Comparison of ENCODE assay signal across 1 cellular context in the genomic region with DNA sequence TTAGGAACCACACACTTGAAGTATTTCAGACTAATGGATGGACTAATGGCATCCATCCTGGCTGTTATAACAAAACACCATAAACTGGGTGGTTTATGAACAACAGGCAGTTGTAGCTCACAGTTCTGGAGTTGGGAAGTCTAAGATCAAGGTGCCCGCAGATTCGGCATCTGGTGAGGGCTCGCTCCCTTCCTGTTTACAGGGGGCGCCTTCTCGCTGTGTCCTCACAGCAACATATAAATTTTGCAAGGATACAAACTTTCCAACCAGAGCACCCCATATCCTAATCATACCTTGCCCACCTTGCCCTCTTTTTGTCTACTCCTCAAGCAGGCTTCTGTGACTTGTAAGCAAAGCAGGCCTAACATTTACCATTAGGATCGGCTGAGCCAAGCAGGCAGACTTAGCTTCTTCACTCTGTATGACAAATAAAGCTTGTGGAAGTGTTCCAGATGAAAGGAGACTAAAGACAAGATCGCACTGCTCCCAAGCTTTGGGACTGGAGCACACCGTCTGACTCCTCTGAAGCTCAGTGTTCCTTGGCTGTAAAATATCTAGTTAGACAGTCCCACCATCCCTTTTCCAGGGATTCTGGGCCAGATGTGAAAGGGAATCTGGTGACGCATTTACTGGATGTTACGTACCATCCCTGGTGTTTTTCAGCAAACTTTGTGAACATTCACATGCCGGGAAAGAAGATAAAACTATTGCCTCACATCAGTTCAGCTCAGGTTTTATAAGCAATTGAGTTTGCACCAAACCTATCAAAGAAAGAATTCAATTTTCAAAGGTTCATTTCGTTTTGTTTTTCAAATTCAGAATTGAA.
TF ChIP-seq lines count a peak whose summit lies in the region.

No MANE protein-coding gene starts in this region.

TF ChIP-seq in K562, 482 proteins besides CTCF, POLR2A, EP300 and RAD21:
- TF ChIP-seq CEBPG (CRISPR knock-in tag; IDR thresholded peaks at IDR 0.05) (no peak), CEBPG (tag; conservative IDR thresholded peaks at IDR 0.05 in 1 of 2, IDR thresholded peaks at IDR 0.05 in 1 of 2) (no peak), HDAC8 (tag; IDR thresholded peaks at IDR 0.05) (no peak), ATF7 (IDR thresholded peaks at IDR 0.05) (no peak), ZBTB40 (IDR thresholded peaks at IDR 0.05) (no peak), ZBTB40 (CRISPR knock-in tag; IDR thresholded peaks at IDR 0.05) (no peak), KHSRP (IDR thresholded peaks at IDR 0.05) (no peak), TEAD1 (CRISPR knock-in tag; IDR thresholded peaks at IDR 0.05) (no peak), RBM25 (IDR thresholded peaks at IDR 0.05; ENCODE audit: low read depth, low read length, severe bottlenecking) (no peak), ZNF639 (CRISPR knock-in tag; conservative IDR thresholded peaks at IDR 0.05 in 1 of 2, IDR thresholded peaks at IDR 0.05 in 1 of 2) (no peak), ZNF764 (CRISPR knock-in tag; IDR thresholded peaks at IDR 0.05; ENCODE audit: low read depth) (no peak)
